ENCODE assay signal across 31 cellular contexts in the genomic region with DNA sequence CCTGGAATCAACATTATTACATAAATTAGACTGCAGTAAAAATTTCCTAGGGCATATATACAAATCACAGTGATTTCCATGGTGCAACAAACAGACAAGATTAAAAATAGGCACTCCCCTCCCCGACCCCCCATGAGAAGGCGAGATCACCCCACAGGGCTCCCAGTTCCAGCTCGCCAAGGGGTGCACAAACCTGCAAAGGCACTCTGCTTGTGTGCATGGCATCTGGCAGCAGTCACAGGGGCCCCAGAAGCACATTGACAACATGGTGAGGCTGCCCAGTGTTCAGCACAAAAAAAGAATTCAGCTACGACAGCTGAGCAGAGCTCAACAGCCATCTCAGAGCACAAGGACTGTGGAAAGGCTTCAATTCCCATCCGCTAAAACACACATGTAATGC. TPM values are rescaled to one million over a fixed set of nuclear protein-coding genes. Genes with fewer than 3 reads are reported as not detected.
"Had no signal": no experiment of that assay in that cellular context is flagged by ENCODE, and none has a peak within 500 bp of the region (broad histone marks: within the 10 kb centered on the region; RNA-seq: fewer than 3 reads in every experiment).

No MANE protein-coding gene starts in this region.

- H3K4me3 Mint-ChIP-seq: mesothelial cell of epicardium, naive B cell had no signal

- H3K36me3 ChIP-seq: esophagus squamous epithelium, gastrocnemius medialis, heart right ventricle, left lung, lower lobe of right lung had no signal

- H3K27ac ChIP-seq: coronary artery, dorsolateral prefrontal cortex, esophagus squamous epithelium, gastrocnemius medialis, heart right ventricle, left lung, lower lobe of right lung had no signal

- ATAC-seq: gastrocnemius medialis, heart right ventricle, left cardiac atrium, left lung, left ventricle myocardium superior, lower lobe of right lung, mucosa of descending colon had no signal

- H3K4me3 ChIP-seq: coronary artery, dorsolateral prefrontal cortex, esophagus squamous epithelium, gastrocnemius medialis, heart right ventricle, left lung, lower lobe of right lung, mucosa of descending colon had no signal

- H3K4me1 ChIP-seq: esophagus squamous epithelium, gastrocnemius medialis, left lung, lower lobe of right lung had no signal

- H3K4me1 Mint-ChIP-seq: mesothelial cell of epicardium, naive B cell had no signal

- FAIRE-seq: colon, endothelial cell of umbilical vein, islet of Langerhans, keratinocyte had no signal

- H3K36me3 Mint-ChIP-seq: naive B cell had no signal

- H3K9me3 ChIP-seq: esophagus squamous epithelium, gastrocnemius medialis, heart right ventricle, left lung, lower lobe of right lung, mucosa of descending colon had no signal

- H3K27ac Mint-ChIP-seq: mesothelial cell of epicardium, naive B cell had no signal

- DNase-seq: dermis blood vessel endothelial cell; dorsolateral prefrontal cortex; effector CD4-positive, alpha-beta T cell; effector memory CD4-positive, alpha-beta T cell; esophagus squamous epithelium; foreskin fibroblast; foreskin melanocyte; gastrocnemius medialis; glutamatergic neuron; head of caudate nucleus; heart right ventricle; hippocampal formation; left cardiac atrium; left lung; left ventricle myocardium superior; lower lobe of right lung; mesenchymal stem cell; mucosa of descending colon; naive B cell had no signal

RNA-seq across cellular contexts. Expression of gene CERS3, which starts 19.2 kb away (rescaled TPM):
- total RNA-seq: dermis blood vessel endothelial cell, endothelial cell of umbilical vein, epithelial cell of proximal tubule, glomerular endothelial cell, heart right ventricle, kidney epithelial cell, left lung, left ventricle myocardium superior, lower lobe of right lung, lung microvascular endothelial cell, mesenteric fat pad, myocyte had no signal
